Comparison of ENCODE assay signal across 8 cellular contexts in the genomic region with DNA sequence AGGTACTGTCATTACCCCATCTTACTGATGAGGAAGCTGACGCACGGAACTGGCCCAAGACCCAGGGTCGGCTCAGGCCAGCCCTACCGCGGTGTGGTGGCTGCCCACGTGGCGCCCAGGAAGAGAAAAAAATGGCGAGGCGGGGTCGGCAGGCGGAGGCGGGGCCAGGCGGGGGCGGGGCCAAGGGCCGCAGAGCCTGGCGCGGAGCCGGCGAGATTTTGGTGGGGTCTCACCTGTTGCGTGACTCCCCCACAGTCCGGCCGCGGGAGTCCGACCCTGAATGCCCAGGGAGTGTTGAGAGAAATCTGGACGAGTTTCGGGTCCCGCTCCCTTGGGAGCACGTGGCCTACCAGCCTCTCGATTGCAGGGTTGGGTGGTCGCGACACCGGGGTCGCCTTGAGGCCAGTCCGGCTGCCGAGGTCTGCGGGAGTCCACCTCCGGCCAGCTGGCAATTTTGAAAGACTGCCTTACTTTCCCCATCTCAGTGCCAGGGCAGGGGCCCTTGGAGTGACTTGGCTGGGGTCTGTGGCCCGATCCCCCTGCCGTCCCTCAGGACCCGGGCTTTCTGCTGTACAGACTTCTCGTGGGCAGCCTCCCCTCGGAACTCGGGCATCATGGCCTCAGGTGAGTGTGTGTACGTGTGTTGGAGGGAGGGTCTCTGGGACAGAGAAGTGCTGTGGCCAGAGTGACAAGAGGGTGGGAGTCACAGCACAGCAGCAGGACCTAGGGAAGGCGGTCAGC. TPM values are rescaled to one million over a fixed set of nuclear protein-coding genes. Genes with fewer than 3 reads are reported as not detected.
DNase-seq lines count a peak whose midpoint lies in the region; ATAC-seq and TF ChIP-seq lines count a peak whose summit lies in the region.

Gene AMPD2, plus strand, starts transcription at position 183 of the 741 bp plus-strand sequence. CDS start 1,339 bp downstream, outside the sequence.

- H3K4me3 ChIP-seq in neutrophil (ENCODE audit: low read depth in 1 of 2, low read length in 1 of 2) (peak within 1 kb of the TSS; percentile 92 to 98), suprapubic skin (peak within 1 kb of the TSS; percentile 76)

- H3K27me3 ChIP-seq in foreskin keratinocyte (no peaks in the 10 kb centered on the region), neutrophil (no peaks in the 10 kb centered on the region), suprapubic skin (no peaks in the 10 kb centered on the region)

- H3K36me3 ChIP-seq in neutrophil = peaks cover 3% of the 10 kb centered on the region
- no peaks in the 10 kb centered on the region for H3K36me3 ChIP-seq in suprapubic skin

- POLR2A ChIA-PET in RWPE1 (lab: Yijun Ruan, JAX; ENCODE audit: low non-redundant PET) = no interaction called here

- 2% methylated on average over 18 of the region's 45 CpGs for WGBS in suprapubic skin

- H3K9me3 ChIP-seq in neutrophil = no peaks in the 10 kb centered on the region
- no peaks in the 10 kb centered on the region for H3K9me3 ChIP-seq in suprapubic skin

- CTCF ChIA-PET in RWPE1 (lab: Yijun Ruan, JAX) = interaction anchor here (0.6 to 1.1 kb wide), 3 partner anchors 20 to 553 kb away, joined by 3 to 4 read pairs (median 3); no protein-coding TSS in a partner anchor

- H3K27ac ChIP-seq in RWPE1 (peak within 1 kb of the TSS; percentile 88), foreskin keratinocyte (peak within 1 kb of the TSS; percentile 66), neutrophil (peak within 1 kb of the TSS; percentile 97), suprapubic skin (peak within 1 kb of the TSS; percentile 84)

- H3K4me1 ChIP-seq in foreskin keratinocyte (peaks cover 6% of the 10 kb centered on the region), neutrophil (ENCODE audit: control insufficient read depth in 1 of 2, insufficient read depth in 1 of 2, low read depth in 1 of 2, low read length in 1 of 2) (peaks cover 82 to 88% of the 10 kb centered on the region in 2 experiments), suprapubic skin (peaks cover 55% of the 10 kb centered on the region)

- ATAC-seq in GM19455 (IDR thresholded peaks at IDR 0.05; ENCODE audit: unreplicated experiment) = peak; percentile 63
- ATAC-seq in foreskin keratinocyte = peak; percentile 31

- TF ChIP-seq CTCF in RWPE1 (conservative IDR thresholded peaks at IDR 0.05; ENCODE audit: low read depth) (no peak), foreskin keratinocyte (conservative IDR thresholded peaks at IDR 0.05) (no peak), neutrophil (IDR thresholded peaks at IDR 0.05) (peak; percentile 31), suprapubic skin (IDR thresholded peaks at IDR 0.05) (no peak)

- no peak for TF ChIP-seq EP300 in suprapubic skin (IDR thresholded peaks at IDR 0.05)

- no peak for TF ChIP-seq POLR2A in suprapubic skin (IDR thresholded peaks at IDR 0.05)

- DNase-seq in COLO668 (lab: John Stamatoyannopoulos, UW; ENCODE audit: unreplicated experiment) = peak; percentile 79
- DNase-seq in HT-29 (ENCODE audit: low spot score) = peak; percentile 63
- peak; percentile 85 for DNase-seq in RWPE1 (ENCODE audit: low spot score)
- DNase-seq in activated gamma-delta T cell (lab: John Stamatoyannopoulos, UW) = peak; percentile 67
- DNase-seq in foreskin keratinocyte = peak in 1 of 2 donors; percentile 44
- peak; percentile 88 to 91 for DNase-seq in suprapubic skin (ENCODE audit: low spot score in 2 of 2)

RNA-seq across cellular contexts. Expression of gene AMPD2, which starts in this region (rescaled TPM):
- 93.4 and 94.2 TPM in 2 replicates for total RNA-seq in HT-29 (2014; rRNA removed; shearing (Covaris generic))
- total RNA-seq in foreskin keratinocyte (26.8 and 28.1 TPM in 2 replicates), suprapubic skin (10 to 100 TPM; 48.4 to 69.1 (median 58.1) TPM)
- polyA plus RNA-seq in foreskin keratinocyte = 20.2 and 20.3 TPM in 2 replicates
